Comparison of ENCODE assay signal across 8 cellular contexts in genomic region chr1:43358746-43359693, GRCh38. TPM values are rescaled to one million over a fixed set of nuclear protein-coding genes. Genes with fewer than 3 reads are reported as not detected.
DNase-seq lines count a peak whose midpoint lies in the region; ATAC-seq, FAIRE-seq and TF ChIP-seq lines count a peak whose summit lies in the region.

Gene CDC20, plus strand, starts transcription at chr1:43358981. Its CDS starts 235 bp downstream, at chr1:43359216.

- H3K27ac ChIP-seq in WERI-Rb-1 (peak within 1 kb of the TSS; percentile 89), mammary epithelial cell (ENCODE audit: insufficient read depth, low read depth, low read length) (peak within 1 kb of the TSS; percentile 92), iPS-20b (ENCODE audit: low read length) (peak within 1 kb of the TSS; percentile 85), small intestine (ENCODE audit: low read depth in 1 of 2, low read length in 1 of 2) (peak within 1 kb of the TSS; percentile 98 to 99)

- peaks cover 52% of the 10 kb centered on the region for H3K79me2 ChIP-seq in mammary epithelial cell (ENCODE audit: insufficient read depth, low read length)

- dilution Hi-C loops in mammary epithelial cell (cut with HindIII; ENCODE audit: low sequenced_read_pairs) = no loop called here

- no peak for TF ChIP-seq CTCF in WERI-Rb-1 (IDR thresholded peaks at IDR 0.05; ENCODE audit: low read depth, low read length)
- TF ChIP-seq CTCF in mammary epithelial cell (conservative IDR thresholded peaks at IDR 0.05 in 1 of 2, IDR thresholded peaks at IDR 0.05 in 1 of 2; ENCODE audit: extremely low read depth in 1 of 2, insufficient read depth in 1 of 2, low read depth in 1 of 2, low read length in 2 of 2) = no peak

- H3K4me2 ChIP-seq in mammary epithelial cell (ENCODE audit: insufficient read depth, low read depth, low read length) = peak within 1 kb of the TSS; percentile 79

- no peaks in the 10 kb centered on the region for H3K9me3 ChIP-seq in WERI-Rb-1 (ENCODE audit: severe bottlenecking)
- H3K9me3 ChIP-seq in mammary epithelial cell (replicated peaks; ENCODE audit: insufficient read depth, low read length) = no peaks in the 10 kb centered on the region
- H3K9me3 ChIP-seq in iPS-20b (ENCODE audit: insufficient read depth, low read depth, low read length) = no peaks in the 10 kb centered on the region
- no peaks in the 10 kb centered on the region for H3K9me3 ChIP-seq in small intestine (ENCODE audit: control insufficient read depth, low read depth)

- peaks cover 27% of the 10 kb centered on the region for H3K4me1 ChIP-seq in mammary epithelial cell (ENCODE audit: insufficient read depth, low read length)
- H3K4me1 ChIP-seq in iPS-20b (ENCODE audit: insufficient read depth, low read length) = peaks cover 12% of the 10 kb centered on the region; the same call in 1 of the 2 replicates
- no peaks in the 10 kb centered on the region for H3K4me1 ChIP-seq in small intestine (ENCODE audit: control insufficient read depth in 2 of 2, insufficient read depth in 1 of 2, low read depth in 1 of 2, low read length in 1 of 2)

- peaks cover 51% of the 10 kb centered on the region for H3K36me3 ChIP-seq in WERI-Rb-1
- peaks cover 29% of the 10 kb centered on the region for H3K36me3 ChIP-seq in mammary epithelial cell (ENCODE audit: insufficient read depth, low read length)
- H3K36me3 ChIP-seq in iPS-20b (ENCODE audit: insufficient read depth, low read depth, low read length) = peaks cover 48% of the 10 kb centered on the region
- H3K36me3 ChIP-seq in small intestine (ENCODE audit: control insufficient read depth in 2 of 2, insufficient read depth in 2 of 2, low read length in 2 of 2) = peaks cover 4 to 11% of the 10 kb centered on the region in 2 donors

- peak within 1 kb of the TSS; percentile 89 for H3K9ac ChIP-seq in mammary epithelial cell (ENCODE audit: insufficient read depth, low read length)
- H3K9ac ChIP-seq in iPS-20b (ENCODE audit: low read depth, low read length) = peak within 1 kb of the TSS; percentile 97

- no peaks in the 10 kb centered on the region for H4K20me1 ChIP-seq in mammary epithelial cell (ENCODE audit: insufficient read depth, low read length)

- DNase-seq in ACHN (peak; percentile 98), NCI-H2227 (lab: John Stamatoyannopoulos, UW; ENCODE audit: unreplicated experiment) (peak; percentile 99), WERI-Rb-1 (peak; percentile 99), mammary epithelial cell (peak; percentile 98), small intestine (peak; percentile 99)

- peak within 1 kb of the TSS; percentile 86 for H2AFZ ChIP-seq in mammary epithelial cell (ENCODE audit: low read depth, low read length)

- H3K27me3 ChIP-seq in WERI-Rb-1 (ENCODE audit: insufficient read depth, low read depth, severe bottlenecking) = no peaks in the 10 kb centered on the region
- H3K27me3 ChIP-seq in mammary epithelial cell (ENCODE audit: insufficient read depth, low read length) = no peaks in the 10 kb centered on the region
- H3K27me3 ChIP-seq in iPS-20b (ENCODE audit: insufficient read depth, low read length) = no peaks in the 10 kb centered on the region
- H3K27me3 ChIP-seq in small intestine (ENCODE audit: control insufficient read depth in 2 of 2, insufficient read depth in 2 of 2, low read length in 2 of 2) = no peaks in the 10 kb centered on the region

- in situ Hi-C loops in ACHN (cut with HindIII; ENCODE audit: low pct_ligation_motif_present, low pct_unique_long_range_greater_than_20kb, low sequenced_read_pairs) = no loop called here
- in situ Hi-C loops in mammary epithelial cell (cut with MboI; ENCODE audit: low sequenced_read_pairs in 2 of 2) = loop anchor here in 1 of 2 donors (10.0 kb wide), 1 partner anchor 114 kb away; no protein-coding TSS in a partner anchor

- H3K4me3 ChIP-seq in WERI-Rb-1 (ENCODE audit: low read depth, low read length) = peak within 1 kb of the TSS; percentile 78
- peak within 1 kb of the TSS; percentile 74 to 83 (median 80) for H3K4me3 ChIP-seq in mammary epithelial cell (replicated peaks in 1 of 3; ENCODE audit: insufficient read depth in 1 of 3, low read depth in 2 of 3, low read length in 3 of 3)
- peak within 1 kb of the TSS; percentile 80 for H3K4me3 ChIP-seq in iPS-20b (ENCODE audit: low read length)
- peak within 1 kb of the TSS; percentile 59 to 79 for H3K4me3 ChIP-seq in small intestine (ENCODE audit: low read depth in 1 of 2, low read length in 2 of 2)

- CTCF ChIA-PET in mammary epithelial cell (lab: Charles Lee; ENCODE audit: low non-redundant PET) = interaction anchor here (0.6 to 1.2 kb wide), 3 partner anchors 14 to 90 kb away, joined by 3 to 11 read pairs (median 6); partner anchors contain the start of gene C1orf210

- FAIRE-seq in small intestine (lab: Jason Lieb, UNC) = no peak

- peak; percentile 91 for ATAC-seq in GM18873 (IDR thresholded peaks at IDR 0.05; ENCODE audit: low FRiP score, unreplicated experiment)
- ATAC-seq in HG03139 (IDR thresholded peaks at IDR 0.05; ENCODE audit: unreplicated experiment) = peak; percentile 92

- WGBS in mammary epithelial cell (ENCODE audit: low coverage, missing lambda C conversion rate) = under 1% methylated on average over 19 of the region's 59 CpGs
- 1 to 2% (median 1%) methylated on average over 54 to 59 of the region's 59 CpGs for WGBS in small intestine, 3 donors

- intact Hi-C loops in mammary epithelial cell (cut with micrococcal nuclease) = loop anchor here (1.0 to 5.0 kb wide), 4 partner anchors 8 to 121 kb away; partner anchors contain the start of genes C1orf210, MED8 and SZT2

- BruUV-seq in mammary epithelial cell (replicated peaks; lab: Mats Ljungman, UMichigan) = TSS peak; percentile 71

RNA-seq across cellular contexts. Expression of gene CDC20, which starts in this region (rescaled TPM):
- total RNA-seq in mammary epithelial cell = 100 to 1,000 TPM in 1 of 2 donors, 1 to 10 TPM in 1; 1.7 to 121 TPM
- polyA plus RNA-seq in mammary epithelial cell (215 TPM), small intestine (10 to 100 TPM in 1 of 3 donors, 1 to 10 TPM in 2; 3.8 to 62.2 (median 6.3) TPM)
- 326 TPM for polyA minus RNA-seq in mammary epithelial cell

Comparison
In these comparisons a context has a peak if more than half of its experiments do, and no peak if none do; other contexts are left out.
1. Peak in every context shown above with its lines: DNase-seq, ATAC-seq, H3K4me3 ChIP-seq and H3K27ac ChIP-seq.